ENCODE assay signal across 1 cellular context in the genomic region with DNA sequence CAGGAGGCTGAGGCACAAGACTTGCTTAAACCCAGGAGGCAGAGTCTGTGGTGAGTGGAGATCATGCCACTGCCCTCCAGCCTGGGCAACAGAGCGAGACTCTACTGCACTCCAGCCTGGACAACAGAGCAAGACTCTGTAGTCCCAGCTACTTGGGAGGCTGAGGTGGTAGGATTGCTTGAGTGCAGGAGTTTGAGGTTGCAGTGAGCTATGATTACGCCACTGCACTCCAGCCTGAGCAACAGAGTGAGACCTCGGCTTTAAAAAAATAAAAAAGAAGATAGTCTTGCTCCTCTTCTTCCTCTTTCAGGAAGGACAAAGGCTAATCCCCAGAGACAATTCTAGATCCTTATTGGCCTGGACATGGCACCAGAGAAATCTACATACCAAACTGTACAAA.
TF ChIP-seq lines count a peak whose summit lies in the region.

No MANE protein-coding gene starts in this region.

TF ChIP-seq in GM23338, 12 proteins besides CTCF, POLR2A, EP300 and RAD21 (continued from another document):
- TF ChIP-seq, protein P1, sequence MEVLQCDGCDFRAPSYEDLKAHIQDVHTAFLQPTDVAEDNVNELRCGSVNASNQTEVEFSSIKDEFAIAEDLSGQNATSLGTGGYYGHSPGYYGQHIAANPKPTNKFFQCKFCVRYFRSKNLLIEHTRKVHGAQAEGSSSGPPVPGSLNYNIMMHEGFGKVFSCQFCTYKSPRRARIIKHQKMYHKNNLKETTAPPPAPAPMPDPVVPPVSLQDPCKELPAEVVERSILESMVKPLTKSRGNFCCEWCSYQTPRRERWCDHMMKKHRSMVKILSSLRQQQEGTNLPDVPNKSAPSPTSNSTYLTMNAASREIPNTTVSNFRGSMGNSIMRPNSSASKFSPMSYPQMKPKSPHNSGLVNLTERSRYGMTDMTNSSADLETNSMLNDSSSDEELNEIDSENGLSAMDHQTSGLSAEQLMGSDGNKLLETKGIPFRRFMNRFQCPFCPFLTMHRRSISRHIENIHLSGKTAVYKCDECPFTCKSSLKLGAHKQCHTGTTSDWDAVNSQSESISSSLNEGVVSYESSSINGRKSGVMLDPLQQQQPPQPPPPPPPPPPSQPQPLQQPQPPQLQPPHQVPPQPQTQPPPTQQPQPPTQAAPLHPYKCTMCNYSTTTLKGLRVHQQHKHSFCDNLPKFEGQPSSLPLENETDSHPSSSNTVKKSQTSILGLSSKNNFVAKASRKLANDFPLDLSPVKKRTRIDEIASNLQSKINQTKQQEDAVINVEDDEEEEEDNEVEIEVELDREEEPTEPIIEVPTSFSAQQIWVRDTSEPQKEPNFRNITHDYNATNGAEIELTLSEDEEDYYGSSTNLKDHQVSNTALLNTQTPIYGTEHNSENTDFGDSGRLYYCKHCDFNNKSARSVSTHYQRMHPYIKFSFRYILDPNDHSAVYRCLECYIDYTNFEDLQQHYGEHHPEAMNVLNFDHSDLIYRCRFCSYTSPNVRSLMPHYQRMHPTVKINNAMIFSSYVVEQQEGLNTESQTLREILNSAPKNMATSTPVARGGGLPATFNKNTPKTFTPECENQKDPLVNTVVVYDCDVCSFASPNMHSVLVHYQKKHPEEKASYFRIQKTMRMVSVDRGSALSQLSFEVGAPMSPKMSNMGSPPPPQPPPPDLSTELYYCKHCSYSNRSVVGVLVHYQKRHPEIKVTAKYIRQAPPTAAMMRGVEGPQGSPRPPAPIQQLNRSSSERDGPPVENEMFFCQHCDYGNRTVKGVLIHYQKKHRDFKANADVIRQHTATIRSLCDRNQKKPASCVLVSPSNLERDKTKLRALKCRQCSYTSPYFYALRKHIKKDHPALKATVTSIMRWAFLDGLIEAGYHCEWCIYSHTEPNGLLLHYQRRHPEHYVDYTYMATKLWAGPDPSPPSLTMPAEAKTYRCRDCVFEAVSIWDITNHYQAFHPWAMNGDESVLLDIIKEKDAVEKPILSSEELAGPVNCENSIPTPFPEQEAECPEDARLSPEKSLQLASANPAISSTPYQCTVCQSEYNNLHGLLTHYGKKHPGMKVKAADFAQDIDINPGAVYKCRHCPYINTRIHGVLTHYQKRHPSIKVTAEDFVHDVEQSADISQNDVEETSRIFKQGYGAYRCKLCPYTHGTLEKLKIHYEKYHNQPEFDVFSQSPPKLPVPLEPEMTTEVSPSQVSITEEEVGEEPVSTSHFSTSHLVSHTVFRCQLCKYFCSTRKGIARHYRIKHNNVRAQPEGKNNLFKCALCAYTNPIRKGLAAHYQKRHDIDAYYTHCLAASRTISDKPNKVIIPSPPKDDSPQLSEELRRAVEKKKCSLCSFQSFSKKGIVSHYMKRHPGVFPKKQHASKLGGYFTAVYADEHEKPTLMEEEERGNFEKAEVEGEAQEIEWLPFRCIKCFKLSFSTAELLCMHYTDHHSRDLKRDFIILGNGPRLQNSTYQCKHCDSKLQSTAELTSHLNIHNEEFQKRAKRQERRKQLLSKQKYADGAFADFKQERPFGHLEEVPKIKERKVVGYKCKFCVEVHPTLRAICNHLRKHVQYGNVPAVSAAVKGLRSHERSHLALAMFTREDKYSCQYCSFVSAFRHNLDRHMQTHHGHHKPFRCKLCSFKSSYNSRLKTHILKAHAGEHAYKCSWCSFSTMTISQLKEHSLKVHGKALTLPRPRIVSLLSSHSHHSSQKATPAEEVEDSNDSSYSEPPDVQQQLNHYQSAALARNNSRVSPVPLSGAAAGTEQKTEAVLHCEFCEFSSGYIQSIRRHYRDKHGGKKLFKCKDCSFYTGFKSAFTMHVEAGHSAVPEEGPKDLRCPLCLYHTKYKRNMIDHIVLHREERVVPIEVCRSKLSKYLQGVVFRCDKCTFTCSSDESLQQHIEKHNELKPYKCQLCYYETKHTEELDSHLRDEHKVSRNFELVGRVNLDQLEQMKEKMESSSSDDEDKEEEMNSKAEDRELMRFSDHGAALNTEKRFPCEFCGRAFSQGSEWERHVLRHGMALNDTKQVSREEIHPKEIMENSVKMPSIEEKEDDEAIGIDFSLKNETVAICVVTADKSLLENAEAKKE (CRISPR knock-in tag; IDR thresholded peaks at IDR 0.05), result no peak
- TF ChIP-seq, protein P2, sequence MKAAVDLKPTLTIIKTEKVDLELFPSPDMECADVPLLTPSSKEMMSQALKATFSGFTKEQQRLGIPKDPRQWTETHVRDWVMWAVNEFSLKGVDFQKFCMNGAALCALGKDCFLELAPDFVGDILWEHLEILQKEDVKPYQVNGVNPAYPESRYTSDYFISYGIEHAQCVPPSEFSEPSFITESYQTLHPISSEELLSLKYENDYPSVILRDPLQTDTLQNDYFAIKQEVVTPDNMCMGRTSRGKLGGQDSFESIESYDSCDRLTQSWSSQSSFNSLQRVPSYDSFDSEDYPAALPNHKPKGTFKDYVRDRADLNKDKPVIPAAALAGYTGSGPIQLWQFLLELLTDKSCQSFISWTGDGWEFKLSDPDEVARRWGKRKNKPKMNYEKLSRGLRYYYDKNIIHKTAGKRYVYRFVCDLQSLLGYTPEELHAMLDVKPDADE (IDR thresholded peaks at IDR 0.05), result no peak
- TF ChIP-seq, protein P3, sequence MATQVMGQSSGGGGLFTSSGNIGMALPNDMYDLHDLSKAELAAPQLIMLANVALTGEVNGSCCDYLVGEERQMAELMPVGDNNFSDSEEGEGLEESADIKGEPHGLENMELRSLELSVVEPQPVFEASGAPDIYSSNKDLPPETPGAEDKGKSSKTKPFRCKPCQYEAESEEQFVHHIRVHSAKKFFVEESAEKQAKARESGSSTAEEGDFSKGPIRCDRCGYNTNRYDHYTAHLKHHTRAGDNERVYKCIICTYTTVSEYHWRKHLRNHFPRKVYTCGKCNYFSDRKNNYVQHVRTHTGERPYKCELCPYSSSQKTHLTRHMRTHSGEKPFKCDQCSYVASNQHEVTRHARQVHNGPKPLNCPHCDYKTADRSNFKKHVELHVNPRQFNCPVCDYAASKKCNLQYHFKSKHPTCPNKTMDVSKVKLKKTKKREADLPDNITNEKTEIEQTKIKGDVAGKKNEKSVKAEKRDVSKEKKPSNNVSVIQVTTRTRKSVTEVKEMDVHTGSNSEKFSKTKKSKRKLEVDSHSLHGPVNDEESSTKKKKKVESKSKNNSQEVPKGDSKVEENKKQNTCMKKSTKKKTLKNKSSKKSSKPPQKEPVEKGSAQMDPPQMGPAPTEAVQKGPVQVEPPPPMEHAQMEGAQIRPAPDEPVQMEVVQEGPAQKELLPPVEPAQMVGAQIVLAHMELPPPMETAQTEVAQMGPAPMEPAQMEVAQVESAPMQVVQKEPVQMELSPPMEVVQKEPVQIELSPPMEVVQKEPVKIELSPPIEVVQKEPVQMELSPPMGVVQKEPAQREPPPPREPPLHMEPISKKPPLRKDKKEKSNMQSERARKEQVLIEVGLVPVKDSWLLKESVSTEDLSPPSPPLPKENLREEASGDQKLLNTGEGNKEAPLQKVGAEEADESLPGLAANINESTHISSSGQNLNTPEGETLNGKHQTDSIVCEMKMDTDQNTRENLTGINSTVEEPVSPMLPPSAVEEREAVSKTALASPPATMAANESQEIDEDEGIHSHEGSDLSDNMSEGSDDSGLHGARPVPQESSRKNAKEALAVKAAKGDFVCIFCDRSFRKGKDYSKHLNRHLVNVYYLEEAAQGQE (IDR thresholded peaks at IDR 0.05; ENCODE audit: unreplicated experiment), result no peak
- TF ChIP-seq EZH2phosphoT487 (IDR thresholded peaks at IDR 0.05; ENCODE audit: unreplicated experiment) (no peak), CREB1 (CRISPR knock-in tag; IDR thresholded peaks at IDR 0.05; ENCODE audit: low read depth) (no peak), ZNF114 (CRISPR knock-in tag; IDR thresholded peaks at IDR 0.05) (no peak), JUNB (IDR thresholded peaks at IDR 0.05; ENCODE audit: unreplicated experiment) (no peak), NANOG (IDR thresholded peaks at IDR 0.05; ENCODE audit: borderline replicate concordance) (no peak), EZH2 (IDR thresholded peaks at IDR 0.05; ENCODE audit: low read depth, unreplicated experiment) (no peak), POLR2AphosphoS5 (IDR thresholded peaks at IDR 0.05; ENCODE audit: low read depth) (no peak)
